In genomic region chr1:65056866-65057265, GRCh38 we compare ENCODE assay signal across 15 cellular contexts.
A peak's percentile ranks its signal among the peaks of the same experiment; 100 is the strongest.
DNase-seq lines count a peak whose midpoint lies in the region; ATAC-seq and TF ChIP-seq lines count a peak whose summit lies in the region.
"Had no signal": no experiment of that assay in that cellular context is flagged by ENCODE, and none has a peak within 500 bp of the region (broad histone marks: within the 10 kb centered on the region; RNA-seq: fewer than 3 reads in every experiment).

No MANE protein-coding gene starts in this region.

- H3K9me3 Mint-ChIP-seq in WTC11: no peaks in the 10 kb centered on the region
- no peaks in the 10 kb centered on the region for H3K9me3 Mint-ChIP-seq in stimulated activated naive B cell treated with anti-CD40 and anti-IgM and Interleukin-4, amounts not matched to agents 10 μg/mL and 1 μg/mL and 100 μg/mL, for 72 hours
- H3K9me3 Mint-ChIP-seq in activated CD8-positive, alpha-beta T cell treated with anti-CD3 and anti-CD28 coated beads for 36 hours: no peaks in the 10 kb centered on the region
- no peaks in the 10 kb centered on the region for H3K9me3 Mint-ChIP-seq in effector memory CD8-positive, alpha-beta T cell

- peaks cover 11% of the 10 kb centered on the region for H3K4me1 Mint-ChIP-seq in WTC11
- peaks cover 7 to 12% of the 10 kb centered on the region in 2 donors for H3K4me1 Mint-ChIP-seq in stimulated activated naive B cell treated with anti-CD40 and anti-IgM and Interleukin-4, amounts not matched to agents 10 μg/mL and 1 μg/mL and 100 μg/mL, for 72 hours
- H3K4me1 Mint-ChIP-seq in activated CD8-positive, alpha-beta T cell treated with anti-CD3 and anti-CD28 coated beads for 36 hours (ENCODE audit: low read depth): peaks cover 17% of the 10 kb centered on the region
- H3K4me1 Mint-ChIP-seq in effector memory CD8-positive, alpha-beta T cell (ENCODE audit: low read depth in 2 of 2): peaks cover 11 to 19% of the 10 kb centered on the region in 2 donors

- H3K4me1 ChIP-seq in heart left ventricle (peaks cover 0 to 58% (median 32%) of the 10 kb centered on the region in 12 donors), right atrium auricular region (peaks cover 0 to 9% of the 10 kb centered on the region in 2 donors), lower lobe of right lung (peaks cover 71% of the 10 kb centered on the region)

- no peak overlapping the region for H3K4me3 Mint-ChIP-seq in WTC11
- H3K4me3 Mint-ChIP-seq in stimulated activated naive B cell treated with anti-CD40 and anti-IgM and Interleukin-4, amounts not matched to agents 10 μg/mL and 1 μg/mL and 100 μg/mL, for 72 hours: no peak overlapping the region
- H3K4me3 Mint-ChIP-seq in activated CD8-positive, alpha-beta T cell treated with anti-CD3 and anti-CD28 coated beads for 36 hours: no peak overlapping the region
- H3K4me3 Mint-ChIP-seq in effector memory CD8-positive, alpha-beta T cell: no peak overlapping the region

- POLR2A ChIA-PET in WTC11 (lab: Charles Lee): no interaction called here
- POLR2A ChIA-PET in activated CD8-positive, alpha-beta T cell treated with anti-CD3 and anti-CD28 coated beads for 36 hours (lab: Charles Lee): no interaction called here

- H3K27ac ChIP-seq in heart left ventricle (peak overlapping the region in 3 of 12 donors; percentile 20 to 40 (median 32)), right atrium auricular region (peak overlapping the region in 1 of 2 donors; percentile 17), lower lobe of right lung (peak overlapping the region; percentile 58)

- H3K27me3 ChIP-seq in heart left ventricle: no peaks in the 10 kb centered on the region
- no peaks in the 10 kb centered on the region for H3K27me3 ChIP-seq in right atrium auricular region
- no peaks in the 10 kb centered on the region for H3K27me3 ChIP-seq in lower lobe of right lung (ENCODE audit: low read depth)
- H3K27me3 ChIP-seq: BLaER1 treated with 17β-estradiol and CSF1 and Interleukin-3, amounts not matched to agents 10 nM and 100 nM had no signal

- ATAC-seq in heart left ventricle: peak in 3 of 4 donors; percentile 51 to 76 (median 70)
- no peak for ATAC-seq in WTC11
- no peak for ATAC-seq in lower lobe of right lung
- no peak for ATAC-seq in stimulated activated naive B cell treated with anti-CD40 and anti-IgM and Interleukin-4, amounts not matched to agents 10 μg/mL and 1 μg/mL and 100 μg/mL, for 72 hours (replicated peaks)
- ATAC-seq in activated CD8-positive, alpha-beta T cell treated with anti-CD3 and anti-CD28 coated beads for 36 hours: no peak
- no peak for ATAC-seq in effector memory CD8-positive, alpha-beta T cell (replicated peaks)
- ATAC-seq: Panc1 had no signal

- in situ Hi-C loops in KBM-7 (cut with MboI; ENCODE audit: low pct_unique_long_range_greater_than_20kb, low sequenced_read_pairs): loop anchor here (25.0 kb wide), 1 partner anchor 155 kb away; no protein-coding TSS in a partner anchor

- WGBS in heart left ventricle, 4 donors: 60 to 72% (median 64%) methylated on average over 3 of the region's 3 CpGs

- H3K9me3 ChIP-seq in heart left ventricle (no peaks in the 10 kb centered on the region), right atrium auricular region (no peaks in the 10 kb centered on the region), lower lobe of right lung (no peaks in the 10 kb centered on the region)
- H3K9me3 ChIP-seq: BLaER1 treated with 17β-estradiol and CSF1 and Interleukin-3, amounts not matched to agents 10 nM and 100 nM had no signal

- DNase-seq in heart left ventricle (no peak), right atrium auricular region (ENCODE audit: low spot score) (no peak), WTC11 (ENCODE audit: low spot score) (no peak), lower lobe of right lung (no peak), KBM-7 (no peak)
- no peak for DNase-seq in stimulated activated naive B cell treated with anti-CD40 and anti-IgM and Interleukin-4, amounts not matched to agents 10 μg/mL and 1 μg/mL and 100 μg/mL, for 72 hours
- DNase-seq in activated CD8-positive, alpha-beta T cell treated with anti-CD3 and anti-CD28 coated beads for 36 hours: no peak
- no peak for DNase-seq in effector memory CD8-positive, alpha-beta T cell
- DNase-seq: DMS79, NCI-H1105 treated with DMSO at 0.1 percent for 48 hours, NCI-H1694, NCI-H2081 treated with DMSO at 0.1 percent for 48 hours, NCI-H526 had no signal

- CTCF ChIA-PET in WTC11 (lab: Charles Lee): interaction anchor here (0.6 kb wide), 1 partner anchor 95 kb away, joined by 3 read pairs; no protein-coding TSS in a partner anchor
- CTCF ChIA-PET in activated CD8-positive, alpha-beta T cell treated with anti-CD3 and anti-CD28 coated beads for 36 hours (lab: Charles Lee): interaction anchor here (1.9 kb wide), 1 partner anchor 18 kb away, joined by 11 read pairs; no protein-coding TSS in a partner anchor

- H3K27ac Mint-ChIP-seq in WTC11: 0 out of 2 replicates have a peak overlapping the region, but pooled peaks have one; percentile 60
- peak overlapping the region; percentile 4 for H3K27ac Mint-ChIP-seq in stimulated activated naive B cell treated with anti-CD40 and anti-IgM and Interleukin-4, amounts not matched to agents 10 μg/mL and 1 μg/mL and 100 μg/mL, for 72 hours
- no peak overlapping the region for H3K27ac Mint-ChIP-seq in activated CD8-positive, alpha-beta T cell treated with anti-CD3 and anti-CD28 coated beads for 36 hours
- H3K27ac Mint-ChIP-seq in effector memory CD8-positive, alpha-beta T cell: peak overlapping the region in 1 of 2 donors; percentile 36

- H3K4me3 ChIP-seq in heart left ventricle (no peak overlapping the region), right atrium auricular region (no peak overlapping the region), lower lobe of right lung (no peak overlapping the region)
- H3K4me3 ChIP-seq: BLaER1 treated with 17β-estradiol and CSF1 and Interleukin-3, amounts not matched to agents 10 nM and 100 nM had no signal

- no peak for TF ChIP-seq POLR2A in heart left ventricle (IDR thresholded peaks at IDR 0.05)

- H3K36me3 ChIP-seq in heart left ventricle (peaks cover 0 to 62% (median 35%) of the 10 kb centered on the region in 9 donors), right atrium auricular region (peaks cover 40% of the 10 kb centered on the region), lower lobe of right lung (peaks cover 41% of the 10 kb centered on the region)

- intact Hi-C loops in heart left ventricle (cut with DNase I) (loop anchor here in 2 of 10 donors (10.0 kb wide), 1 partner anchor 192 kb away; no protein-coding TSS in a partner anchor), lower lobe of right lung (cut with DNase I) (no loop called here)
- intact Hi-C loops in activated CD8-positive, alpha-beta T cell treated with anti-CD3 and anti-CD28 coated beads for 36 hours (cut with micrococcal nuclease): no loop called here

- no peaks in the 10 kb centered on the region for H3K27me3 Mint-ChIP-seq in WTC11 (ENCODE audit: low read depth)
- H3K27me3 Mint-ChIP-seq in stimulated activated naive B cell treated with anti-CD40 and anti-IgM and Interleukin-4, amounts not matched to agents 10 μg/mL and 1 μg/mL and 100 μg/mL, for 72 hours: no peaks in the 10 kb centered on the region
- no peaks in the 10 kb centered on the region for H3K27me3 Mint-ChIP-seq in activated CD8-positive, alpha-beta T cell treated with anti-CD3 and anti-CD28 coated beads for 36 hours
- no peaks in the 10 kb centered on the region for H3K27me3 Mint-ChIP-seq in effector memory CD8-positive, alpha-beta T cell

- TF ChIP-seq CTCF in heart left ventricle (IDR thresholded peaks at IDR 0.05) (no peak), right atrium auricular region (IDR thresholded peaks at IDR 0.05) (no peak), WTC11 (IDR thresholded peaks at IDR 0.05) (no peak), lower lobe of right lung (IDR thresholded peaks at IDR 0.05) (no peak)
- TF ChIP-seq CTCF in activated CD8-positive, alpha-beta T cell treated with anti-CD3 and anti-CD28 coated beads for 36 hours (IDR thresholded peaks at IDR 0.05): no peak

- peaks cover 32% of the 10 kb centered on the region for H3K36me3 Mint-ChIP-seq in WTC11
- H3K36me3 Mint-ChIP-seq in stimulated activated naive B cell treated with anti-CD40 and anti-IgM and Interleukin-4, amounts not matched to agents 10 μg/mL and 1 μg/mL and 100 μg/mL, for 72 hours: peaks cover 0 to 12% of the 10 kb centered on the region in 2 donors
- H3K36me3 Mint-ChIP-seq in activated CD8-positive, alpha-beta T cell treated with anti-CD3 and anti-CD28 coated beads for 36 hours (ENCODE audit: low read depth): peaks cover 12% of the 10 kb centered on the region
- H3K36me3 Mint-ChIP-seq in effector memory CD8-positive, alpha-beta T cell (ENCODE audit: insufficient read depth): peaks cover 29% of the 10 kb centered on the region

TF ChIP-seq in WTC11, 78 proteins besides CTCF, POLR2A, EP300 and RAD21 (continues in another document):
- no peak for TF ChIP-seq CBFB (CRISPR knock-in tag; IDR thresholded peaks at IDR 0.05; ENCODE audit: low read depth)
- no peak for TF ChIP-seq ETV6 (CRISPR knock-in tag; IDR thresholded peaks at IDR 0.05)
- no peak for TF ChIP-seq ELF4 (CRISPR knock-in tag; IDR thresholded peaks at IDR 0.05; ENCODE audit: low read depth)
- TF ChIP-seq GRHL2 (CRISPR knock-in tag; IDR thresholded peaks at IDR 0.05; ENCODE audit: insufficient replicate concordance, severe bottlenecking): no peak
- TF ChIP-seq, protein P1, sequence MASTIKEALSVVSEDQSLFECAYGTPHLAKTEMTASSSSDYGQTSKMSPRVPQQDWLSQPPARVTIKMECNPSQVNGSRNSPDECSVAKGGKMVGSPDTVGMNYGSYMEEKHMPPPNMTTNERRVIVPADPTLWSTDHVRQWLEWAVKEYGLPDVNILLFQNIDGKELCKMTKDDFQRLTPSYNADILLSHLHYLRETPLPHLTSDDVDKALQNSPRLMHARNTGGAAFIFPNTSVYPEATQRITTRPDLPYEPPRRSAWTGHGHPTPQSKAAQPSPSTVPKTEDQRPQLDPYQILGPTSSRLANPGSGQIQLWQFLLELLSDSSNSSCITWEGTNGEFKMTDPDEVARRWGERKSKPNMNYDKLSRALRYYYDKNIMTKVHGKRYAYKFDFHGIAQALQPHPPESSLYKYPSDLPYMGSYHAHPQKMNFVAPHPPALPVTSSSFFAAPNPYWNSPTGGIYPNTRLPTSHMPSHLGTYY (CRISPR knock-in tag; IDR thresholded peaks at IDR 0.05): no peak

Comparison
In these comparisons a context has a peak if more than half of its experiments do, and no peak if none do; other contexts are left out.
1. ATAC-seq: peak in heart left ventricle (3 of 4); none in WTC11 (single experiment), lower lobe of right lung (0 of 2), stimulated activated naive B cell treated with anti-CD40 and anti-IgM and Interleukin-4, amounts not matched to agents 10 μg/mL and 1 μg/mL and 100 μg/mL, for 72 hours (0 of 2), activated CD8-positive, alpha-beta T cell treated with anti-CD3 and anti-CD28 coated beads for 36 hours (single experiment) and effector memory CD8-positive, alpha-beta T cell (single experiment).